ENCODE assay signal across 19 cellular contexts in genomic region chr2:105301646-105302045, GRCh38. TPM values are rescaled to one million over a fixed set of nuclear protein-coding genes. Genes with fewer than 3 reads are reported as not detected.
A peak's percentile ranks its signal among the peaks of the same experiment; 100 is the strongest.
DNase-seq lines count a peak whose midpoint lies in the region; ATAC-seq lines count a peak whose summit lies in the region.
"Had no signal": no experiment of that assay in that cellular context is flagged by ENCODE, and none has a peak within 500 bp of the region (broad histone marks: within the 10 kb centered on the region; RNA-seq: fewer than 3 reads in every experiment).

No MANE protein-coding gene starts in this region.

- peaks cover 25% of the 10 kb centered on the region for H3K4me1 Mint-ChIP-seq in activated naive CD8-positive, alpha-beta T cell treated with anti-CD3 and anti-CD28 coated beads for 36 hours
- H3K4me1 Mint-ChIP-seq in activated naive CD8-positive, alpha-beta T cell treated with anti-CD3 and anti-CD28 coated beads, Interleukin-2, amount 50 U/mL, for 24 hours, result peaks cover 22% of the 10 kb centered on the region
- peaks cover 22% of the 10 kb centered on the region for H3K4me1 Mint-ChIP-seq in activated CD8-positive, alpha-beta T cell treated with anti-CD3 and anti-CD28 coated beads, Interleukin-2, amount 10 ng/mL, durations not matched to agents 7 days and 5 days (ENCODE audit: low read depth)
- H3K4me1 Mint-ChIP-seq in stimulated activated effector memory CD8-positive, alpha-beta T cell treated with anti-CD3 and anti-CD28 coated beads, Interleukin-12 subunit alpha, Interleukin-12 subunit beta, amount 100 ng/mL, for 72 hours, result peaks cover 30% of the 10 kb centered on the region
- H3K4me1 Mint-ChIP-seq: GM23338 had no signal

- H3K4me3 Mint-ChIP-seq in activated naive CD8-positive, alpha-beta T cell treated with anti-CD3 and anti-CD28 coated beads for 36 hours, result no peak overlapping the region
- H3K4me3 Mint-ChIP-seq in activated naive CD8-positive, alpha-beta T cell treated with anti-CD3 and anti-CD28 coated beads, Interleukin-2, amount 50 U/mL, for 24 hours, result no peak overlapping the region
- no peak overlapping the region for H3K4me3 Mint-ChIP-seq in activated CD8-positive, alpha-beta T cell treated with anti-CD3 and anti-CD28 coated beads, Interleukin-2, amount 10 ng/mL, durations not matched to agents 7 days and 5 days
- no peak overlapping the region for H3K4me3 Mint-ChIP-seq in stimulated activated effector memory CD8-positive, alpha-beta T cell treated with anti-CD3 and anti-CD28 coated beads, Interleukin-12 subunit alpha, Interleukin-12 subunit beta, amount 100 ng/mL, for 72 hours
- H3K4me3 Mint-ChIP-seq: GM23338 had no signal

- H3K9me3 Mint-ChIP-seq in activated naive CD8-positive, alpha-beta T cell treated with anti-CD3 and anti-CD28 coated beads for 36 hours, result no peaks in the 10 kb centered on the region
- H3K9me3 Mint-ChIP-seq in activated naive CD8-positive, alpha-beta T cell treated with anti-CD3 and anti-CD28 coated beads, Interleukin-2, amount 50 U/mL, for 24 hours, result no peaks in the 10 kb centered on the region
- H3K9me3 Mint-ChIP-seq in activated CD8-positive, alpha-beta T cell treated with anti-CD3 and anti-CD28 coated beads, Interleukin-2, amount 10 ng/mL, durations not matched to agents 7 days and 5 days (ENCODE audit: insufficient read depth), result no peaks in the 10 kb centered on the region
- no peaks in the 10 kb centered on the region for H3K9me3 Mint-ChIP-seq in stimulated activated effector memory CD8-positive, alpha-beta T cell treated with anti-CD3 and anti-CD28 coated beads, Interleukin-12 subunit alpha, Interleukin-12 subunit beta, amount 100 ng/mL, for 72 hours
- H3K9me3 Mint-ChIP-seq: GM23338 had no signal

- H3K27me3 Mint-ChIP-seq in activated naive CD8-positive, alpha-beta T cell treated with anti-CD3 and anti-CD28 coated beads for 36 hours, result no peaks in the 10 kb centered on the region
- no peaks in the 10 kb centered on the region for H3K27me3 Mint-ChIP-seq in activated naive CD8-positive, alpha-beta T cell treated with anti-CD3 and anti-CD28 coated beads, Interleukin-2, amount 50 U/mL, for 24 hours
- H3K27me3 Mint-ChIP-seq in activated CD8-positive, alpha-beta T cell treated with anti-CD3 and anti-CD28 coated beads, Interleukin-2, amount 10 ng/mL, durations not matched to agents 7 days and 5 days (ENCODE audit: low read depth), result no peaks in the 10 kb centered on the region

- no peak overlapping the region for H3K27ac Mint-ChIP-seq in activated naive CD8-positive, alpha-beta T cell treated with anti-CD3 and anti-CD28 coated beads for 36 hours
- H3K27ac Mint-ChIP-seq in activated naive CD8-positive, alpha-beta T cell treated with anti-CD3 and anti-CD28 coated beads, Interleukin-2, amount 50 U/mL, for 24 hours, result no peak overlapping the region
- H3K27ac Mint-ChIP-seq in activated CD8-positive, alpha-beta T cell treated with anti-CD3 and anti-CD28 coated beads, Interleukin-2, amount 10 ng/mL, durations not matched to agents 7 days and 5 days, result no peak overlapping the region
- peak overlapping the region; percentile 54 for H3K27ac Mint-ChIP-seq in stimulated activated effector memory CD8-positive, alpha-beta T cell treated with anti-CD3 and anti-CD28 coated beads, Interleukin-12 subunit alpha, Interleukin-12 subunit beta, amount 100 ng/mL, for 72 hours
- H3K27ac Mint-ChIP-seq: GM23338 had no signal

- peak; percentile 8 for DNase-seq in activated naive CD8-positive, alpha-beta T cell treated with anti-CD3 and anti-CD28 coated beads for 36 hours
- DNase-seq in activated naive CD8-positive, alpha-beta T cell treated with anti-CD3 and anti-CD28 coated beads, Interleukin-2, amount 50 U/mL, for 24 hours, result no peak
- DNase-seq in activated CD8-positive, alpha-beta T cell treated with anti-CD3 and anti-CD28 coated beads, Interleukin-2, amount 10 ng/mL, durations not matched to agents 7 days and 5 days, result peak; percentile 49
- DNase-seq in stimulated activated effector memory CD8-positive, alpha-beta T cell treated with anti-CD3 and anti-CD28 coated beads, Interleukin-12 subunit alpha, Interleukin-12 subunit beta, amount 100 ng/mL, for 72 hours (ENCODE audit: low spot score in 2 of 2), result no peak
- DNase-seq in SIG-M5 treated with dmso at 0.1 percent for 504 hours (lab: John Stamatoyannopoulos, UW; ENCODE audit: unreplicated experiment), result no peak
- DNase-seq: DMS79 treated with DMSO at 0.1 percent for 48 hours, HCEC 1CT, KG1, NCI-H1417 treated with DMSO at 0.1 percent for 48 hours, NCI-H187 treated with DMSO at 0.1 percent for 48 hours, NCI-H2227 treated with DMSO at 0.1 percent for 48 hours, NCI-H510A treated with DMSO at 0.1 percent for 48 hours, NCI-H774, SHP77 treated with DMSO at 0.1 percent for 48 hours had no signal

- CTCF ChIA-PET in activated CD8-positive, alpha-beta T cell treated with anti-CD3 and anti-CD28 coated beads, Interleukin-2, amount 10 ng/mL, durations not matched to agents 7 days and 5 days (lab: Charles Lee), result interaction anchor here (0.6 to 1.0 kb wide), 2 partner anchors 8 to 14 kb away, joined by 3 read pairs; no protein-coding TSS in a partner anchor

- H3K36me3 Mint-ChIP-seq in activated naive CD8-positive, alpha-beta T cell treated with anti-CD3 and anti-CD28 coated beads for 36 hours, result peaks cover 37% of the 10 kb centered on the region
- H3K36me3 Mint-ChIP-seq in activated naive CD8-positive, alpha-beta T cell treated with anti-CD3 and anti-CD28 coated beads, Interleukin-2, amount 50 U/mL, for 24 hours (ENCODE audit: low read depth), result peaks cover 36% of the 10 kb centered on the region
- H3K36me3 Mint-ChIP-seq in activated CD8-positive, alpha-beta T cell treated with anti-CD3 and anti-CD28 coated beads, Interleukin-2, amount 10 ng/mL, durations not matched to agents 7 days and 5 days (ENCODE audit: low read depth), result peaks cover 27% of the 10 kb centered on the region
- H3K36me3 Mint-ChIP-seq in stimulated activated effector memory CD8-positive, alpha-beta T cell treated with anti-CD3 and anti-CD28 coated beads, Interleukin-12 subunit alpha, Interleukin-12 subunit beta, amount 100 ng/mL, for 72 hours, result peaks cover 44% of the 10 kb centered on the region

- POLR2A ChIA-PET in activated CD8-positive, alpha-beta T cell treated with anti-CD3 and anti-CD28 coated beads, Interleukin-2, amount 10 ng/mL, durations not matched to agents 7 days and 5 days (lab: Charles Lee), result no interaction called here

- ATAC-seq in activated naive CD8-positive, alpha-beta T cell treated with anti-CD3 and anti-CD28 coated beads, Interleukin-2, amount 50 U/mL, for 24 hours, result no peak
- ATAC-seq in HG03103 (IDR thresholded peaks at IDR 0.05; ENCODE audit: low read depth, unreplicated experiment) (peak; percentile 63), GM21529 (IDR thresholded peaks at IDR 0.05; ENCODE audit: unreplicated experiment) (no peak)
- peak; percentile 71 for ATAC-seq in activated CD8-positive, alpha-beta T cell treated with anti-CD3 and anti-CD28 coated beads, Interleukin-2, amount 10 ng/mL, durations not matched to agents 7 days and 5 days
- ATAC-seq in stimulated activated effector memory CD8-positive, alpha-beta T cell treated with anti-CD3 and anti-CD28 coated beads, Interleukin-12 subunit alpha, Interleukin-12 subunit beta, amount 100 ng/mL, for 72 hours, result peak; percentile 76
- ATAC-seq: GM23338, HepG2, SK-N-SH treated with all-trans-retinoic acid at 6 μM for 48 hours had no signal

RNA-seq across cellular contexts. Expression of gene TGFBRAP1, which starts 27.9 kb away (rescaled TPM):
- 10 to 100 TPM; 28.7 to 30.1 TPM for total RNA-seq in activated naive CD8-positive, alpha-beta T cell treated with anti-CD3 and anti-CD28 coated beads for 36 hours
- total RNA-seq in activated CD8-positive, alpha-beta T cell treated with anti-CD3 and anti-CD28 coated beads, Interleukin-2, amount 10 ng/mL, durations not matched to agents 7 days and 5 days, result 10 to 100 TPM; 16.4 to 16.6 TPM

RNA-seq across cellular contexts. Expression of gene C2orf49, which starts 35.7 kb away (rescaled TPM):
- total RNA-seq in activated naive CD8-positive, alpha-beta T cell treated with anti-CD3 and anti-CD28 coated beads for 36 hours, result 10 to 100 TPM; 19.0 to 22.4 TPM
- 10 to 100 TPM; 19.6 to 19.8 TPM for total RNA-seq in activated CD8-positive, alpha-beta T cell treated with anti-CD3 and anti-CD28 coated beads, Interleukin-2, amount 10 ng/mL, durations not matched to agents 7 days and 5 days

Comparison
In these comparisons a context has a peak if more than half of its experiments do, and no peak if none do; other contexts are left out.
1. DNase-seq: peak in activated naive CD8-positive, alpha-beta T cell treated with anti-CD3 and anti-CD28 coated beads for 36 hours (single experiment) and activated CD8-positive, alpha-beta T cell treated with anti-CD3 and anti-CD28 coated beads, Interleukin-2, amount 10 ng/mL, durations not matched to agents 7 days and 5 days (single experiment); none in activated naive CD8-positive, alpha-beta T cell treated with anti-CD3 and anti-CD28 coated beads, Interleukin-2, amount 50 U/mL, for 24 hours (single experiment), stimulated activated effector memory CD8-positive, alpha-beta T cell treated with anti-CD3 and anti-CD28 coated beads, Interleukin-12 subunit alpha, Interleukin-12 subunit beta, amount 100 ng/mL, for 72 hours (0 of 2) and SIG-M5 treated with dmso at 0.1 percent for 504 hours (single experiment).
2. ATAC-seq: peak in HG03103 (single experiment), activated CD8-positive, alpha-beta T cell treated with anti-CD3 and anti-CD28 coated beads, Interleukin-2, amount 10 ng/mL, durations not matched to agents 7 days and 5 days (single experiment) and stimulated activated effector memory CD8-positive, alpha-beta T cell treated with anti-CD3 and anti-CD28 coated beads, Interleukin-12 subunit alpha, Interleukin-12 subunit beta, amount 100 ng/mL, for 72 hours (single experiment); none in activated naive CD8-positive, alpha-beta T cell treated with anti-CD3 and anti-CD28 coated beads, Interleukin-2, amount 50 U/mL, for 24 hours (single experiment) and GM21529 (single experiment).